ENCODE assay signal across 8 cellular contexts in genomic region chr13:41458939-41459753, GRCh38. TPM values are rescaled to one million over a fixed set of nuclear protein-coding genes. Genes with fewer than 3 reads are reported as not detected.
DNase-seq lines count a peak whose midpoint lies in the region; ATAC-seq, FAIRE-seq and TF ChIP-seq lines count a peak whose summit lies in the region.

No MANE protein-coding gene starts in this region.

- H3K23ac ChIP-seq in H9 (ENCODE audit: insufficient read length, low read depth, low read length), result no peak overlapping the region

- H3K36me3 ChIP-seq in K562 (ENCODE audit: control insufficient read depth, insufficient read depth, low read length), result no peaks in the 10 kb centered on the region

- peaks cover 17% of the 10 kb centered on the region for H3K23me2 ChIP-seq in H9 (ENCODE audit: insufficient read length, low read depth, low read length, poor library complexity, severe bottlenecking)

- H4K91ac ChIP-seq in H9 (ENCODE audit: insufficient read length, low read depth, low read length), result no peak overlapping the region

- ATAC-seq in T-cell (replicated peaks in 1 of 4) (peak in 3 of 4 experiments; percentile 17 to 24 (median 22)), K562 (peak; percentile 73), HG03520 (IDR thresholded peaks at IDR 0.05; ENCODE audit: unreplicated experiment) (no peak), HG03457 (IDR thresholded peaks at IDR 0.05; ENCODE audit: unreplicated experiment) (no peak)

- intact Hi-C loops in K562 (cut with micrococcal nuclease), result no loop called here

- no peak for TF ChIP-seq EP300 in K562 (IDR thresholded peaks at IDR 0.05; ENCODE audit: low read length)

- H3K4me1 ChIP-seq in H9 (ENCODE audit: insufficient read depth, low read length) (no peaks in the 10 kb centered on the region), K562 (replicated peaks in 1 of 2; ENCODE audit: control insufficient read depth in 2 of 2, insufficient read depth in 2 of 2, low read length in 2 of 2) (peaks cover 25 to 32% of the 10 kb centered on the region in 2 experiments)

- no peak overlapping the region for H2BK20ac ChIP-seq in H9 (ENCODE audit: low read depth, low read length, poor library complexity, severe bottlenecking)

- no peaks in the 10 kb centered on the region for H3K9me1 ChIP-seq in K562 (ENCODE audit: control insufficient read depth, insufficient read depth, low read length)

- H3K27me3 ChIP-seq in H9 (ENCODE audit: insufficient read depth, low read length) (peaks cover 42% of the 10 kb centered on the region), K562 (ENCODE audit: control insufficient read depth in 2 of 2, insufficient read depth in 2 of 2, low read length in 2 of 2) (no peaks in the 10 kb centered on the region)

- H3K9ac ChIP-seq in H9 (ENCODE audit: extremely low read depth, insufficient read length, low read length) (no peak overlapping the region), K562 (ENCODE audit: insufficient read depth in 1 of 2, low read depth in 2 of 2, low read length in 2 of 2) (peak overlapping the region in 1 of 2 experiments; percentile 56; a peak in 3 of 4 replicates)

- H3K4me3 ChIP-seq in AG04449 (ENCODE audit: low read depth, low read length) (no peak overlapping the region), K562 (peak overlapping the region; percentile 55; the same call in 1 of the 2 replicates)

- H2AK5ac ChIP-seq in H9 (ENCODE audit: insufficient read length, low read length), result no peak overlapping the region

- H2BK15ac ChIP-seq in H9 (ENCODE audit: low read depth, low read length), result no peak overlapping the region

- H2AFZ ChIP-seq in H9 (ENCODE audit: low read length), result no peak overlapping the region
- H2AFZ ChIP-seq in K562 (ENCODE audit: low read depth, low read length), result peak overlapping the region; percentile 90

- H3K4me2 ChIP-seq in H9 (ENCODE audit: insufficient read depth, insufficient read length, low read length), result peak overlapping the region; percentile 37
- peak overlapping the region; percentile 86 for H3K4me2 ChIP-seq in K562 (ENCODE audit: insufficient read depth, low read length)

- no peak overlapping the region for H2BK5ac ChIP-seq in H9 (ENCODE audit: insufficient read length, low read length)

- H3K27me3 Mint-ChIP-seq in H9 (ENCODE audit: low read depth) (peaks cover 86% of the 10 kb centered on the region), T-cell (peaks cover 0 to 2% of the 10 kb centered on the region in 2 donors)

- no peak for TF ChIP-seq POLR2A in K562 (conservative IDR thresholded peaks at IDR 0.05)

- TF ChIP-seq CTCF in AG04449 (IDR thresholded peaks at IDR 0.05; ENCODE audit: insufficient read depth, low read length, missing control alignments) (peak; percentile 51), H9 (conservative IDR thresholded peaks at IDR 0.05) (peak; percentile 74), K562 (IDR thresholded peaks at IDR 0.05 in 2 of 3, conservative IDR thresholded peaks at IDR 0.05 in 1 of 3; ENCODE audit: insufficient read depth in 2 of 3, low read depth in 1 of 3, low read length in 3 of 3) (peak; percentile 70 to 78 (median 71))

- H3K36me3 Mint-ChIP-seq in H9 (ENCODE audit: insufficient read depth in 1 of 3, low read depth in 3 of 3) (peaks cover 0 to 2% (median 0%) of the 10 kb centered on the region in 3 experiments; a peak in 1 of 7 replicates), T-cell (peaks cover 46% of the 10 kb centered on the region)

- POLR2A ChIA-PET in AG04449 (lab: Yijun Ruan, JAX), result no interaction called here
- POLR2A ChIA-PET in T-cell (lab: Charles Lee), result interaction anchor here (0.5 to 3.3 kb wide), 9 partner anchors 10 to 447 kb away, joined by 3 to 54 read pairs (median 5); no protein-coding TSS in a partner anchor
- POLR2A ChIA-PET in K562 (lab: Yijun Ruan, JAX), result interaction anchor here (0.9 to 1.4 kb wide), 4 partner anchors 47 to 188 kb away, joined by 3 to 4 read pairs (median 4); no protein-coding TSS in a partner anchor

- WGBS in H9 (ENCODE audit: extremely low coverage, insufficient read length, low lambda C conversion rate), result no CpG with 5 or more reads among the region's 4 CpGs
- WGBS in K562 (ENCODE audit: insufficient coverage, low coverage, missing lambda C conversion rate), result 94% methylated on average over 4 of the region's 4 CpGs

- peaks cover 0 to 5% of the 10 kb centered on the region in 2 experiments; a peak in 1 of 5 replicates for H3K9me3 Mint-ChIP-seq in H9
- H3K9me3 Mint-ChIP-seq in T-cell, result no peaks in the 10 kb centered on the region

- H4K5ac ChIP-seq in H9 (ENCODE audit: insufficient read length, low read depth, low read length), result no peak overlapping the region

- no peak overlapping the region for H2BK12ac ChIP-seq in H9 (ENCODE audit: insufficient read length, low read depth, low read length)

- no peak overlapping the region for H4K8ac ChIP-seq in H9 (replicated peaks; ENCODE audit: insufficient read length, low read depth, low read length)

- H3K9me3 ChIP-seq in H9 (ENCODE audit: control insufficient read depth, low read depth, low read length), result no peaks in the 10 kb centered on the region
- no peaks in the 10 kb centered on the region for H3K9me3 ChIP-seq in K562 (replicated peaks; ENCODE audit: control insufficient read depth, insufficient read depth, low read depth, low read length)

- H4K20me1 ChIP-seq in H9 (ENCODE audit: control insufficient read depth, insufficient read depth, insufficient read length) (no peaks in the 10 kb centered on the region), K562 (replicated peaks; ENCODE audit: control insufficient read depth, insufficient read depth, low read length) (no peaks in the 10 kb centered on the region)

- H3K56ac ChIP-seq in H9 (ENCODE audit: insufficient read length, low read depth, low read length), result no peak overlapping the region

- BruUV-seq in K562 (replicated peaks; lab: Mats Ljungman, UMichigan), result TSS peak; percentile 37

- in situ Hi-C loops in K562 (cut with MboI), result no loop called here

- DNase-seq in AG04449 (ENCODE audit: low read depth, low spot score) (no peak), H9 (no peak), T-cell (peak; percentile 42 to 76 (median 63)), K562 (ENCODE audit: extremely low read depth in 1 of 4, low spot score in 3 of 4) (peak; percentile 48 to 68 (median 57)), iris pigment epithelial cell (ENCODE audit: low read depth) (peak; percentile 75)
- peak; percentile 70 to 71 for DNase-seq in stimulated activated CD4-positive, alpha-beta T cell treated with anti-CD3 and anti-CD28 coated beads, Interleukin-2, amount 100 ng/mL, for 24 hours

- peak; percentile 28 to 50; a peak in 2 of 4 replicates for TF ChIP-seq RAD21 in K562 (CRISPR knock-in tag; conservative IDR thresholded peaks at IDR 0.05 in 1 of 2, IDR thresholded peaks at IDR 0.05 in 1 of 2)

- H3K14ac ChIP-seq in H9 (ENCODE audit: insufficient read depth, low read length), result no peak overlapping the region

- no peaks in the 10 kb centered on the region for H3K79me1 ChIP-seq in H9 (ENCODE audit: insufficient read depth, low read depth, low read length, poor library complexity, severe bottlenecking)

- H3T11ph ChIP-seq in H9 (ENCODE audit: low read length), result no peak overlapping the region

- CTCF ChIA-PET in AG04449 (lab: Yijun Ruan, JAX) (interaction anchor here (0.8 to 2.5 kb wide), 8 partner anchors 8 to 209 kb away, joined by 3 to 11 read pairs (median 4); no protein-coding TSS in a partner anchor), T-cell (lab: Charles Lee) (interaction anchor here (0.7 to 2.8 kb wide), 17 partner anchors 8 to 208 kb away, joined by 3 to 14 read pairs (median 4); no protein-coding TSS in a partner anchor), K562 (lab: Yijun Ruan, JAX; ENCODE audit: low intra/inter-chr PET ratio) (no interaction called here)

- no peak overlapping the region for H3K18ac ChIP-seq in H9 (ENCODE audit: insufficient read length, low read depth, low read length)

- H3K79me2 ChIP-seq in H9 (ENCODE audit: insufficient read depth, low read length) (no peaks in the 10 kb centered on the region), K562 (ENCODE audit: control insufficient read depth, insufficient read depth, low read length) (peaks cover under 1% of the 10 kb centered on the region; the same call in 1 of the 3 replicates)

- H3K27ac ChIP-seq in H9 (ENCODE audit: insufficient read length, low read depth, low read length) (no peak overlapping the region), K562 (ENCODE audit: extremely low read depth, low read depth, low read length) (no peak overlapping the region)

- H3K27ac Mint-ChIP-seq in H9 (no peak overlapping the region; a peak in 1 of 7 replicates), T-cell (peak overlapping the region; percentile 93 to 97)

- FAIRE-seq in K562 (lab: Jason Lieb, UNC), result peak; percentile 73

- H2BK120ac ChIP-seq in H9 (ENCODE audit: low read depth, low read length, poor library complexity, severe bottlenecking), result no peak overlapping the region

- H3K4ac ChIP-seq in H9 (ENCODE audit: low read depth, low read length), result no peak overlapping the region

- H3K4me1 Mint-ChIP-seq in H9 (peaks cover 3 to 14% of the 10 kb centered on the region in 2 experiments; a peak in 3 of 4 replicates), T-cell (peaks cover 64 to 67% (median 65%) of the 10 kb centered on the region in 3 donors)

- H3K4me3 Mint-ChIP-seq in H9 (peak overlapping the region; percentile 35 to 77), T-cell (peak overlapping the region; percentile 90 to 95 (median 92))

TF ChIP-seq in K562, 482 proteins besides CTCF, POLR2A, EP300 and RAD21 (continues in another document):
- TF ChIP-seq ZNF354B (CRISPR knock-in tag; IDR thresholded peaks at IDR 0.05) (no peak), ZNF584 (CRISPR knock-in tag; IDR thresholded peaks at IDR 0.05; ENCODE audit: low read depth) (no peak)

RNA-seq across cellular contexts. Expression of gene RGCC, which starts 1.8 kb away (rescaled TPM):
- total RNA-seq in H9 (2021), result 0.46 TPM in 1 of 2 replicates, not detected in the other
- total RNA-seq in T-cell, result 100 to 1,000 TPM; 151 to 515 (median 166) TPM
- total RNA-seq in K562 (2011; cell fraction: chromatin; rRNA removed; ENCODE audit: low replicate concordance), result 0.67 and 1.6 TPM in 2 replicates
- 0.92 and 1.5 TPM in 2 replicates for total RNA-seq in K562 (2011; cell fraction: nucleolus; rRNA removed)
- total RNA-seq in K562 (2011; cell fraction: nucleoplasm; rRNA removed), result 1.5 TPM in 1 of 2 replicates, not detected in the other
- 9.2 and 10.4 TPM in 2 replicates for total RNA-seq in K562 (2014; rRNA removed)
- 5.0 and 5.8 TPM in 2 replicates for total RNA-seq in K562 (2014; rRNA removed; fragmentation: Illumina TruSeq; extraction: Trizol)
- 1.8 and 2.6 TPM in 2 replicates for total RNA-seq in K562 (2015; rRNA removed; fragmentation: Illumina TruSeq; extraction: Trizol)
- total RNA-seq in K562 (2021), result 6.1 and 7.3 TPM in 2 replicates
- polyA plus RNA-seq in K562 (2011; rRNA removed), result 6.7 and 7.2 TPM in 2 replicates
- polyA plus RNA-seq in K562 (2011; cell fraction: cytosol; rRNA removed), result 5.3 and 8.7 TPM in 2 replicates
- 2.8 and 4.8 TPM in 2 replicates for polyA plus RNA-seq in K562 (2011; cell fraction: nucleus; rRNA removed)
- 1.7 and 2.8 TPM in 2 replicates for polyA plus RNA-seq in K562 (2012)
- polyA plus RNA-seq in K562 (2014; fragmentation: Illumina TruSeq; extraction: Trizol), result 3.8 and 5.4 TPM in 2 replicates
- polyA plus RNA-seq in K562 (2014; fragmentation: Nextera tagmentation; extraction: Ambion mirVana), result 1 to 10 TPM in 1 of 2 experiments, under 1 TPM in 1; 0.51 to 1.6 TPM
- polyA plus RNA-seq in K562 (2014; rRNA removed), result 7.2 and 10.3 TPM in 2 replicates
- polyA minus RNA-seq in K562 (2011; rRNA and poly(A)+ RNA removed), result 1.3 and 1.9 TPM in 2 replicates
- polyA minus RNA-seq in K562 (2011; cell fraction: cytosol; rRNA and poly(A)+ RNA removed), result 2.1 and 2.9 TPM in 2 replicates
- 0.81 and 1.4 TPM in 2 replicates for polyA minus RNA-seq in K562 (2011; cell fraction: nucleus; rRNA and poly(A)+ RNA removed)

Comparison
In these comparisons a context has a peak if more than half of its experiments do, and no peak if none do; other contexts are left out.
1. DNase-seq: peak in T-cell (34 of 34), K562 (4 of 4), iris pigment epithelial cell (single experiment) and stimulated activated CD4-positive, alpha-beta T cell treated with anti-CD3 and anti-CD28 coated beads, Interleukin-2, amount 100 ng/mL, for 24 hours (2 of 2); none in AG04449 (single experiment) and H9 (single experiment).
2. H3K27ac Mint-ChIP-seq: peak in T-cell (2 of 2); none in H9 (0 of 3).
3. ATAC-seq: peak in T-cell (3 of 4) and K562 (single experiment); none in HG03520 (single experiment) and HG03457 (single experiment).
4. RNA of gene RGCC, which starts 1.8 kb away (total RNA-seq): 151 to 515 TPM in T-cell; 0.67 to 10.4 TPM in K562 and 0.46 TPM in H9; every median in the first group is over 10 times any median in the second.
5. Peak in every context shown above with its lines, with median percentiles within 50 percentile points of each other: CTCF ChIP-seq.